ENCODE assay signal across 16 cellular contexts in the genomic region with DNA sequence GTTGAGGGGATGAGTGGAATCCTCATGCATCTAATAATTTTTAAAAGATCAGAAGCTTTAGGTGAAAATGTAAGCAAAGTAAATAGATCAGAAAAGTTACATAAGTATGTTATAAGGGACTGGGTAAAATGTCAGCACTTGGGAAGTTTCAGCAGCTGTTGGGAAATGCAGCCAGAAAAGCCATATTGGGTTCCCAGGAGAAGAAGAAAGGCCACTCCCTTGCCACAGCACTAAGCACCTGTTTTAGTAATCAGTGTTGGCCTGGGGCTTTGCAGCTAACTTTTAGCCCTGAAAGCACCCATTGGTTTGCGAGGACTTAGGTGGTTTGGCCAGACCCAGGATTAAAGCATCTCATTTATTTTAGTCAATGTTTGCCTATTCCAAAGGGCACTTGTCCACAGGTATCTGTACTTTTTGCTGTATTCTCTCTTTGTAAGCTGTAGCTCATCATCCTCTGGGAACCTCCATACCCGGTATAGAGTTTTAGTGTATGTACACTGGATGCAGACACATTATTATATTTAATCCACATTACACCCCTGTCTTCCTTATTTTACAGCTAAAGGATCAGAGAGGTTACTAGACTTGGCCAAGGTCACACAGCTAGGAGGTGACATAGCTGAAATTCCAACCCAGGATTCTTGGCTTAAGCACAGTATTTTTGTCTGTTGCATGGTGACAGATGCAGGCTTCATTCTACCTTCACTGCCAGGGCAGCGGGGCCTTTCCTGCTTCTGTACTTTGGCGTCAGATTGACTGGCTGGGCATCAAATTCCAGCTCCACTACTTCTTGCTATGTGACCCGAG.
DNase-seq lines count a peak whose midpoint lies in the region; ATAC-seq, FAIRE-seq and TF ChIP-seq lines count a peak whose summit lies in the region.
"Had no signal": no experiment of that assay in that cellular context is flagged by ENCODE, and none has a peak within 500 bp of the region (broad histone marks: within the 10 kb centered on the region; RNA-seq: fewer than 3 reads in every experiment).

No MANE protein-coding gene starts in this region.

- H3K23me2 ChIP-seq in H1 (ENCODE audit: low read depth, low read length): no peaks in the 10 kb centered on the region; the same call in 1 of the 2 replicates

- H3F3A ChIP-seq in smooth muscle cell (ENCODE audit: low read depth): peaks cover 21% of the 10 kb centered on the region

- H3K23ac ChIP-seq in H1 (ENCODE audit: insufficient read length): no peak overlapping the region

- POLR2A ChIA-PET in H1 (lab: Charles Lee; ENCODE audit: partially characterized antibody): interaction anchor here (0.7 to 1.6 kb wide), 2 partner anchors 20 to 291 kb away, joined by 3 to 4 read pairs; no protein-coding TSS in a partner anchor

- peak; percentile 66 to 87 (median 73) for ATAC-seq in right lobe of liver
- ATAC-seq: SK-N-SH treated with all-trans-retinoic acid at 6 μM for 48 hours had no signal

- H2BK20ac ChIP-seq in H1 (ENCODE audit: low read length): no peak overlapping the region

- H3K36me3 ChIP-seq in H1 (ENCODE audit: control insufficient read depth in 2 of 4, insufficient read depth in 4 of 4, low read length in 3 of 4) (no peaks in the 10 kb centered on the region), right lobe of liver (no peaks in the 10 kb centered on the region), smooth muscle cell (ENCODE audit: low read depth) (no peaks in the 10 kb centered on the region)

- H2BK12ac ChIP-seq in H1 (ENCODE audit: low read depth, low read length): no peak overlapping the region

- TF ChIP-seq CTCF in H1 (IDR thresholded peaks at IDR 0.05; ENCODE audit: control extremely low read depth in 1 of 3, insufficient read depth in 1 of 3, low read depth in 1 of 3, low read length in 3 of 3) (no peak), right lobe of liver (IDR thresholded peaks at IDR 0.05) (no peak), smooth muscle cell (IDR thresholded peaks at IDR 0.05; ENCODE audit: borderline replicate concordance, insufficient read depth, poor library complexity, severe bottlenecking) (no peak)

- intact Hi-C loops in right lobe of liver (cut with DNase I): no loop called here

- no peak overlapping the region for H3K18ac ChIP-seq in H1 (ENCODE audit: extremely low read depth, low read length)

- no peak overlapping the region for H2BK5ac ChIP-seq in H1 (ENCODE audit: low read depth, low read length)

- H3K4ac ChIP-seq in H1 (replicated peaks; ENCODE audit: insufficient read length, low read depth, low read length): no peak overlapping the region

- H3K27ac ChIP-seq in H1 (ENCODE audit: low read depth, low read length): no peak overlapping the region
- no peak overlapping the region for H3K27ac ChIP-seq in right lobe of liver
- peak overlapping the region; percentile 83 for H3K27ac ChIP-seq in smooth muscle cell (ENCODE audit: low read depth)

- no peak overlapping the region for H2AFZ ChIP-seq in H1 (ENCODE audit: low read length)
- H2AFZ ChIP-seq in smooth muscle cell (ENCODE audit: low read depth): peak overlapping the region; percentile 18

- WGBS in H1 (ENCODE audit: extremely low coverage in 1 of 2, insufficient coverage in 1 of 2, insufficient read length in 1 of 2, insufficient replicate concordance in 2 of 2, low coverage in 1 of 2, low lambda C conversion rate in 2 of 2, missing lambda C conversion rate in 1 of 2), 2 experiments: 66% methylated on average over 5 of the region's 5 CpGs; no CpG with 5 or more reads in 1 of the 2 experiments
- WGBS in right lobe of liver (ENCODE audit: insufficient coverage, low coverage, low lambda C conversion rate, missing lambda C conversion rate): 19% methylated on average over 5 of the region's 5 CpGs
- WGBS in smooth muscle cell (ENCODE audit: low lambda C conversion rate): 64% methylated on average over 5 of the region's 5 CpGs

- TF ChIP-seq EP300 in Ishikawa (IDR thresholded peaks at IDR 0.05; ENCODE audit: borderline replicate concordance) (no peak), H1 (IDR thresholded peaks at IDR 0.05; ENCODE audit: borderline replicate concordance in 1 of 2, low read depth in 2 of 2, low read length in 2 of 2) (no peak)

- no peak overlapping the region for H2BK15ac ChIP-seq in H1 (ENCODE audit: low read length)

- TF ChIP-seq POLR2A in H1 (IDR thresholded peaks at IDR 0.05; ENCODE audit: control extremely low read depth in 1 of 2, low read depth in 2 of 2, low read length in 2 of 2): no peak
- TF ChIP-seq POLR2A in right lobe of liver (IDR thresholded peaks at IDR 0.05): no peak

- H3K9ac ChIP-seq in H1 (replicated peaks in 1 of 4; ENCODE audit: extremely low read depth in 1 of 4, low read depth in 3 of 4, low read length in 3 of 4): no peak overlapping the region
- no peak overlapping the region for H3K9ac ChIP-seq in smooth muscle cell (ENCODE audit: low read depth)

- H2BK120ac ChIP-seq in H1 (replicated peaks; ENCODE audit: low read depth, low read length): no peak overlapping the region

- no peak for DNase-seq in H1 (ENCODE audit: low read depth in 1 of 2, low spot score in 2 of 2)
- DNase-seq in right lobe of liver: peak in 2 of 3 donors; percentile 35 to 51
- DNase-seq in smooth muscle cell (lab: John Stamatoyannopoulos, UW; ENCODE audit: unreplicated experiment): no peak
- DNase-seq in 8988T: no peak
- DNase-seq in stimulated activated naive CD4-positive, alpha-beta T cell (lab: John Stamatoyannopoulos, UW): no peak
- DNase-seq in AML-193 (lab: John Stamatoyannopoulos, UW): no peak
- DNase-seq: activated CD4-positive, alpha-beta T cell treated with anti-CD3 and anti-CD28 coated beads for 4 hours; activated gamma-delta T cell; anterior cingulate cortex; cortex of kidney; DMS53; KBM-7; NCI-H1048; stimulated activated CD4-positive, alpha-beta T cell treated with anti-CD3 and anti-CD28 coated beads, Interleukin-2, amount 100 ng/mL, for 48 hours had no signal

- H3K27me3 ChIP-seq in H1 (replicated peaks in 1 of 4; ENCODE audit: control insufficient read depth in 3 of 4, extremely low read depth in 1 of 4, insufficient read depth in 3 of 4, low read length in 3 of 4): no peaks in the 10 kb centered on the region
- no peaks in the 10 kb centered on the region for H3K27me3 ChIP-seq in right lobe of liver
- no peaks in the 10 kb centered on the region for H3K27me3 ChIP-seq in smooth muscle cell (ENCODE audit: low read depth)

- CTCF ChIA-PET in H1 (lab: Charles Lee; ENCODE audit: partially characterized antibody): interaction anchor here (0.9 to 3.7 kb wide), 9 partner anchors 16 to 346 kb away, joined by 3 to 16 read pairs (median 3); a partner anchor contains a TSS

- no peak for FAIRE-seq in H1 (lab: Jason Lieb, UNC)

- H3K4me2 ChIP-seq in H1 (ENCODE audit: insufficient read depth in 1 of 2, low read depth in 2 of 2, low read length in 2 of 2): no peak overlapping the region
- peak overlapping the region; percentile 20 for H3K4me2 ChIP-seq in smooth muscle cell

- H3K4me1 ChIP-seq in H1 (replicated peaks in 1 of 4; ENCODE audit: control insufficient read depth in 3 of 4, insufficient read depth in 4 of 4, low read length in 3 of 4) (peaks cover 9 to 14% (median 12%) of the 10 kb centered on the region in 4 experiments; a peak in 6 of 7 replicates), right lobe of liver (peaks cover 0 to 20% (median 0%) of the 10 kb centered on the region in 4 donors), smooth muscle cell (ENCODE audit: low read depth) (peaks cover 36% of the 10 kb centered on the region)

- no peak overlapping the region for H2AK5ac ChIP-seq in H1 (ENCODE audit: low read depth, low read length)

- H3K56ac ChIP-seq in H1 (replicated peaks; ENCODE audit: insufficient read length, low read depth, low read length): no peak overlapping the region

- H4K91ac ChIP-seq in H1 (replicated peaks; ENCODE audit: insufficient read length, low read length): no peak overlapping the region

- no peak overlapping the region for H4K5ac ChIP-seq in H1 (ENCODE audit: insufficient read length, low read depth, low read length)

- H3K9me3 ChIP-seq in H1 (ENCODE audit: insufficient read depth in 2 of 2, low read depth in 1 of 2, low read length in 1 of 2) (no peaks in the 10 kb centered on the region), right lobe of liver (no peaks in the 10 kb centered on the region), smooth muscle cell (replicated peaks; ENCODE audit: low read depth) (no peaks in the 10 kb centered on the region)

- H4K8ac ChIP-seq in H1 (ENCODE audit: extremely low read depth, insufficient read depth, low read length): no peak overlapping the region

- H3K4me3 ChIP-seq in H1 (ENCODE audit: extremely low read depth in 1 of 4, insufficient read depth in 2 of 4, low read depth in 3 of 4, low read length in 4 of 4): no peak overlapping the region
- no peak overlapping the region for H3K4me3 ChIP-seq in right lobe of liver
- H3K4me3 ChIP-seq in smooth muscle cell: no peak overlapping the region

- H3K79me1 ChIP-seq in H1 (ENCODE audit: low read depth, low read length): no peaks in the 10 kb centered on the region

- no peak overlapping the region for H3K14ac ChIP-seq in H1 (ENCODE audit: insufficient read length)

- TF ChIP-seq RAD21 in Ishikawa (IDR thresholded peaks at IDR 0.05; ENCODE audit: low read depth) (no peak), H1 (IDR thresholded peaks at IDR 0.05 in 1 of 2, conservative IDR thresholded peaks at IDR 0.05 in 1 of 2; ENCODE audit: low read depth in 2 of 2, low read length in 2 of 2) (no peak)

- H3K79me2 ChIP-seq in H1 (ENCODE audit: control insufficient read depth in 1 of 2, insufficient read depth in 2 of 2, low read length in 2 of 2) (no peaks in the 10 kb centered on the region), smooth muscle cell (ENCODE audit: low read depth) (no peaks in the 10 kb centered on the region)

- H4K20me1 ChIP-seq in H1 (replicated peaks in 1 of 2; ENCODE audit: control insufficient read depth in 1 of 2, insufficient read depth in 2 of 2, low read length in 2 of 2): no peaks in the 10 kb centered on the region
- no peaks in the 10 kb centered on the region for H4K20me1 ChIP-seq in smooth muscle cell (ENCODE audit: low read depth)

TF ChIP-seq in Ishikawa, 13 proteins besides CTCF, POLR2A, EP300 and RAD21:
- TF ChIP-seq, protein P1, sequence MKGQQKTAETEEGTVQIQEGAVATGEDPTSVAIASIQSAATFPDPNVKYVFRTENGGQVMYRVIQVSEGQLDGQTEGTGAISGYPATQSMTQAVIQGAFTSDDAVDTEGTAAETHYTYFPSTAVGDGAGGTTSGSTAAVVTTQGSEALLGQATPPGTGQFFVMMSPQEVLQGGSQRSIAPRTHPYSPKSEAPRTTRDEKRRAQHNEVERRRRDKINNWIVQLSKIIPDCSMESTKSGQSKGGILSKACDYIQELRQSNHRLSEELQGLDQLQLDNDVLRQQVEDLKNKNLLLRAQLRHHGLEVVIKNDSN (IDR thresholded peaks at IDR 0.05): no peak
- TF ChIP-seq TEAD4 (IDR thresholded peaks at IDR 0.05): peak; percentile 48

TF ChIP-seq in H1, 55 proteins besides CTCF, POLR2A, EP300 and RAD21 (continues in another document):
- TF ChIP-seq BRCA1 (IDR thresholded peaks at IDR 0.05; ENCODE audit: low read depth, low read length): no peak
- TF ChIP-seq EGR1 (IDR thresholded peaks at IDR 0.05; ENCODE audit: borderline replicate concordance, low read depth, low read length): no peak
- no peak for TF ChIP-seq KDM4A (IDR thresholded peaks at IDR 0.05; ENCODE audit: low read depth, low read length, severe bottlenecking)
- TF ChIP-seq HDAC6 (IDR thresholded peaks at IDR 0.05; ENCODE audit: low read depth, low read length): no peak
- no peak for TF ChIP-seq KDM5A (IDR thresholded peaks at IDR 0.05; ENCODE audit: low read length)

Comparison
In these comparisons a context has a peak if more than half of its experiments do, and no peak if none do; other contexts are left out.
1. DNase-seq: peak in right lobe of liver (2 of 3); none in H1 (0 of 2), smooth muscle cell (single experiment), 8988T (single experiment), stimulated activated naive CD4-positive, alpha-beta T cell (0 of 6) and AML-193 (0 of 2).